ENCODE assay signal across 1 cellular context in genomic region chr22:27828214-27828587, GRCh38.
TF ChIP-seq lines count a peak whose summit lies in the region.

No MANE protein-coding gene starts in this region.

TF ChIP-seq in H1, 55 proteins besides CTCF, POLR2A, EP300 and RAD21:
- TF ChIP-seq TCF12 (IDR thresholded peaks at IDR 0.05; ENCODE audit: low read depth, low read length) (no peak), JUND (IDR thresholded peaks at IDR 0.05; ENCODE audit: low read length) (no peak), SP2 (IDR thresholded peaks at IDR 0.05; ENCODE audit: low read length) (no peak), RBBP5 (IDR thresholded peaks at IDR 0.05; ENCODE audit: borderline replicate concordance, low read depth, low read length) (no peak), MAFK (IDR thresholded peaks at IDR 0.05; ENCODE audit: low read depth, low read length) (no peak), CHD7 (IDR thresholded peaks at IDR 0.05; ENCODE audit: insufficient replicate concordance, low read length) (no peak), KDM5A (IDR thresholded peaks at IDR 0.05; ENCODE audit: low read length) (no peak), EGR1 (IDR thresholded peaks at IDR 0.05; ENCODE audit: borderline replicate concordance, low read depth, low read length) (no peak), CBX5 (IDR thresholded peaks at IDR 0.05; ENCODE audit: low read depth, low read length) (no peak), MAX (IDR thresholded peaks at IDR 0.05) (no peak), ASH2L (IDR thresholded peaks at IDR 0.05; ENCODE audit: low read length) (no peak), JUN (IDR thresholded peaks at IDR 0.05; ENCODE audit: low read depth, low read length) (no peak), SP4 (IDR thresholded peaks at IDR 0.05; ENCODE audit: low read length) (no peak), TAF1 (IDR thresholded peaks at IDR 0.05; ENCODE audit: low read depth, low read length) (no peak), TEAD4 (IDR thresholded peaks at IDR 0.05; ENCODE audit: low read depth, low read length) (no peak), PHF8 (conservative IDR thresholded peaks at IDR 0.05; ENCODE audit: low read depth, low read length) (no peak), E2F6 (IDR thresholded peaks at IDR 0.05) (no peak), HDAC2 (IDR thresholded peaks at IDR 0.05; ENCODE audit: borderline replicate concordance in 1 of 2, low read depth in 2 of 2, low read length in 2 of 2) (no peak), HDAC6 (IDR thresholded peaks at IDR 0.05; ENCODE audit: low read depth, low read length) (no peak), USF2 (IDR thresholded peaks at IDR 0.05; ENCODE audit: low read length) (no peak)
